Comparison of ENCODE assay signal across 2 cellular contexts in the genomic region with DNA sequence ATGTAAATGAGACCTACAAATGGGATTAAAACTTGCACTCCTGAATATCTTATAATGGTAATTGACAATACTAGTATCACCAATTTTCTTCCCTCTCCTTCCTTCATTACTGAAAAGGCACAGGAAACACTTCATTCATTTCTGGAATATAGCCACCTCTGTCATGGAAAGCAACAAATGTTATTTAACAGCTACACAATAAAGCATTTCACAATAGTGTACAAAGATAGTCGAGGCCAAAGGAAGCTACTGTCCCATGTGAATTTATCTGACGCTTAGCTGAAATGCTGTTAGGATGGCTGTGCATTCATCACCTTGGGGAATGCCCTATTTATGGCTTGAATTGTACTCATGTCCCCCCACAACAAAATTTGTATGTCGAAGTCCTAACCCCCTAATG.
TF ChIP-seq lines count a peak whose summit lies in the region.

No MANE protein-coding gene starts in this region.

TF ChIP-seq in IMR-90, 13 proteins besides CTCF, POLR2A, EP300 and RAD21:
- TF ChIP-seq, protein P1, sequence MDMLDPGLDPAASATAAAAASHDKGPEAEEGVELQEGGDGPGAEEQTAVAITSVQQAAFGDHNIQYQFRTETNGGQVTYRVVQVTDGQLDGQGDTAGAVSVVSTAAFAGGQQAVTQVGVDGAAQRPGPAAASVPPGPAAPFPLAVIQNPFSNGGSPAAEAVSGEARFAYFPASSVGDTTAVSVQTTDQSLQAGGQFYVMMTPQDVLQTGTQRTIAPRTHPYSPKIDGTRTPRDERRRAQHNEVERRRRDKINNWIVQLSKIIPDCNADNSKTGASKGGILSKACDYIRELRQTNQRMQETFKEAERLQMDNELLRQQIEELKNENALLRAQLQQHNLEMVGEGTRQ (IDR thresholded peaks at IDR 0.05; ENCODE audit: low read depth, low read length) = no peak
- peak; percentile 38 for TF ChIP-seq CEBPB (IDR thresholded peaks at IDR 0.05; ENCODE audit: low read depth, low read length)
TF ChIP-seq in IMR-90: peak in this region for 1.

TF ChIP-seq in HepG2, 621 proteins besides CTCF, POLR2A, EP300 and RAD21:
- no peak for TF ChIP-seq ZNF563 (CRISPR knock-in tag; IDR thresholded peaks at IDR 0.05)
- TF ChIP-seq CEBPB (IDR thresholded peaks at IDR 0.05; ENCODE audit: borderline replicate concordance, low read depth, low read length) = 0 out of 2 replicates have a peak, but pooled peaks have one; percentile 17
